In the genomic region with DNA sequence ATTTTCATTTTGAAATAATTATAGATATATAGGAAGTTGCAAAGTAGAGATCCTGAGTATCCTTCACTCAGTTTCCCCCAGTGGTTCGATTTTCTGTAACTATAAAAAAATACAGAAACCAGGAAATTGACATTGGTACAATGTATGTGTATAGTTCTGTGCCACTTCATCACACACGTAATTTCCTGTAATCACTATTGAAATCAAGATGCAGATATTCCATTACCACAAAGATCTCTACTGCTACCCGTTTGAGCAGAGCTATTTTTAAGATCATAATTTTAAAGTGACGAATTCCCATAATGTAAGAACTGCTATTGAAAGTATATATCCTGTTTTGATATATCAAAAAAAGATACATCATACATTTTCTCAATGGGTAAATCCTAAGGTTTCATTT, we compare ENCODE assay signal across 20 cellular contexts.
DNase-seq lines count a peak whose midpoint lies in the region; ATAC-seq, FAIRE-seq and TF ChIP-seq lines count a peak whose summit lies in the region.
"Had no signal": no experiment of that assay in that cellular context is flagged by ENCODE, and none has a peak within 500 bp of the region (broad histone marks: within the 10 kb centered on the region; RNA-seq: fewer than 3 reads in every experiment).

No MANE protein-coding gene starts in this region.

- TF ChIP-seq CTCF in activated CD8-positive, alpha-beta T cell treated with anti-CD3 and anti-CD28 coated beads for 36 hours (IDR thresholded peaks at IDR 0.05), result no peak

- H3K27ac Mint-ChIP-seq in activated CD8-positive, alpha-beta T cell treated with anti-CD3 and anti-CD28 coated beads for 36 hours, result no peak overlapping the region
- no peak overlapping the region for H3K27ac Mint-ChIP-seq in activated CD8-positive, alpha-beta T cell treated with anti-CD3 and anti-CD28 coated beads, Interleukin-2, amount 10 ng/mL, durations not matched to agents 7 days and 5 days
- no peak overlapping the region for H3K27ac Mint-ChIP-seq in activated T-cell treated with anti-CD3 and anti-CD28 coated beads, Interleukin-2, amount 50 U/mL, for 72 hours
- H3K27ac Mint-ChIP-seq in activated T-helper 17 cell treated with anti-CD3 and anti-CD28 coated beads, Interleukin-2, amount 50 U/mL, for 72 hours, result no peak overlapping the region
- H3K27ac Mint-ChIP-seq: B cell; CD8-positive, alpha-beta T cell had no signal

- FAIRE-seq in A204.1 (lab: Jason Lieb, UNC), result peak; percentile 3
- FAIRE-seq: G401.6, GM12892, GM19239, H1 had no signal

- no peak for DNase-seq in activated CD8-positive, alpha-beta T cell treated with anti-CD3 and anti-CD28 coated beads for 36 hours
- DNase-seq in activated CD8-positive, alpha-beta T cell treated with anti-CD3 and anti-CD28 coated beads, Interleukin-2, amount 10 ng/mL, durations not matched to agents 7 days and 5 days, result no peak
- DNase-seq in activated T-cell treated with anti-CD3 and anti-CD28 coated beads, Interleukin-2, amount 50 U/mL, for 72 hours, result no peak
- DNase-seq in activated T-cell treated with anti-CD3 and anti-CD28 coated beads for 4 hours, result no peak
- no peak for DNase-seq in SKM-1 treated with dmso at 0.1 percent for 144 hours (lab: John Stamatoyannopoulos, UW; ENCODE audit: unreplicated experiment)
- DNase-seq: Caco-2; CD4-positive, CD25-positive, alpha-beta regulatory T cell; CD8-positive, alpha-beta T cell; DMS153; DND-41; GM23248; H7; HCEC 1CT had no signal

- H3K9me3 Mint-ChIP-seq in activated CD8-positive, alpha-beta T cell treated with anti-CD3 and anti-CD28 coated beads for 36 hours, result no peaks in the 10 kb centered on the region
- H3K9me3 Mint-ChIP-seq in activated CD8-positive, alpha-beta T cell treated with anti-CD3 and anti-CD28 coated beads, Interleukin-2, amount 10 ng/mL, durations not matched to agents 7 days and 5 days (ENCODE audit: insufficient read depth), result no peaks in the 10 kb centered on the region
- no peaks in the 10 kb centered on the region for H3K9me3 Mint-ChIP-seq in activated T-cell treated with anti-CD3 and anti-CD28 coated beads, Interleukin-2, amount 50 U/mL, for 72 hours
- no peaks in the 10 kb centered on the region for H3K9me3 Mint-ChIP-seq in activated T-helper 17 cell treated with anti-CD3 and anti-CD28 coated beads, Interleukin-2, amount 50 U/mL, for 72 hours
- H3K9me3 Mint-ChIP-seq: CD4-positive, CD25-positive, alpha-beta regulatory T cell; CD8-positive, alpha-beta T cell had no signal

- peak; percentile 37 for ATAC-seq in activated CD8-positive, alpha-beta T cell treated with anti-CD3 and anti-CD28 coated beads for 36 hours
- ATAC-seq in activated CD8-positive, alpha-beta T cell treated with anti-CD3 and anti-CD28 coated beads, Interleukin-2, amount 10 ng/mL, durations not matched to agents 7 days and 5 days, result no peak
- peak; percentile 70 to 87 for ATAC-seq in activated T-cell treated with anti-CD3 and anti-CD28 coated beads, Interleukin-2, amount 50 U/mL, for 72 hours (replicated peaks in 1 of 2)
- peak; percentile 87 for ATAC-seq in activated T-helper 17 cell treated with anti-CD3 and anti-CD28 coated beads, Interleukin-2, amount 50 U/mL, for 72 hours (replicated peaks)
- ATAC-seq: CD8-positive, alpha-beta T cell had no signal

- no peak overlapping the region for H3K4me3 Mint-ChIP-seq in activated CD8-positive, alpha-beta T cell treated with anti-CD3 and anti-CD28 coated beads for 36 hours
- no peak overlapping the region for H3K4me3 Mint-ChIP-seq in activated CD8-positive, alpha-beta T cell treated with anti-CD3 and anti-CD28 coated beads, Interleukin-2, amount 10 ng/mL, durations not matched to agents 7 days and 5 days
- H3K4me3 Mint-ChIP-seq in activated T-cell treated with anti-CD3 and anti-CD28 coated beads, Interleukin-2, amount 50 U/mL, for 72 hours, result peak overlapping the region in 1 of 2 donors; percentile 17
- no peak overlapping the region for H3K4me3 Mint-ChIP-seq in activated T-helper 17 cell treated with anti-CD3 and anti-CD28 coated beads, Interleukin-2, amount 50 U/mL, for 72 hours
- H3K4me3 Mint-ChIP-seq: B cell; CD4-positive, CD25-positive, alpha-beta regulatory T cell; CD8-positive, alpha-beta T cell had no signal

- no peaks in the 10 kb centered on the region for H3K27me3 Mint-ChIP-seq in activated CD8-positive, alpha-beta T cell treated with anti-CD3 and anti-CD28 coated beads for 36 hours
- H3K27me3 Mint-ChIP-seq in activated CD8-positive, alpha-beta T cell treated with anti-CD3 and anti-CD28 coated beads, Interleukin-2, amount 10 ng/mL, durations not matched to agents 7 days and 5 days (ENCODE audit: low read depth), result no peaks in the 10 kb centered on the region
- no peaks in the 10 kb centered on the region for H3K27me3 Mint-ChIP-seq in activated T-cell treated with anti-CD3 and anti-CD28 coated beads, Interleukin-2, amount 50 U/mL, for 72 hours (ENCODE audit: low read depth)
- H3K27me3 Mint-ChIP-seq in activated T-helper 17 cell treated with anti-CD3 and anti-CD28 coated beads, Interleukin-2, amount 50 U/mL, for 72 hours, result no peaks in the 10 kb centered on the region
- H3K27me3 Mint-ChIP-seq: B cell; CD4-positive, CD25-positive, alpha-beta regulatory T cell had no signal

- intact Hi-C loops in activated CD8-positive, alpha-beta T cell treated with anti-CD3 and anti-CD28 coated beads for 36 hours (cut with micrococcal nuclease), result no loop called here

- H3K36me3 Mint-ChIP-seq in activated CD8-positive, alpha-beta T cell treated with anti-CD3 and anti-CD28 coated beads for 36 hours (ENCODE audit: low read depth), result peaks cover 9% of the 10 kb centered on the region
- peaks cover 5% of the 10 kb centered on the region for H3K36me3 Mint-ChIP-seq in activated CD8-positive, alpha-beta T cell treated with anti-CD3 and anti-CD28 coated beads, Interleukin-2, amount 10 ng/mL, durations not matched to agents 7 days and 5 days (ENCODE audit: low read depth)
- H3K36me3 Mint-ChIP-seq in activated T-cell treated with anti-CD3 and anti-CD28 coated beads, Interleukin-2, amount 50 U/mL, for 72 hours (ENCODE audit: insufficient read depth in 2 of 2), result peaks cover 2 to 6% of the 10 kb centered on the region in 2 donors
- peaks cover 16% of the 10 kb centered on the region for H3K36me3 Mint-ChIP-seq in activated T-helper 17 cell treated with anti-CD3 and anti-CD28 coated beads, Interleukin-2, amount 50 U/mL, for 72 hours (ENCODE audit: low read depth)

- CTCF ChIA-PET in activated CD8-positive, alpha-beta T cell treated with anti-CD3 and anti-CD28 coated beads for 36 hours (lab: Charles Lee), result no interaction called here
- CTCF ChIA-PET in activated CD8-positive, alpha-beta T cell treated with anti-CD3 and anti-CD28 coated beads, Interleukin-2, amount 10 ng/mL, durations not matched to agents 7 days and 5 days (lab: Charles Lee), result no interaction called here

- POLR2A ChIA-PET in activated CD8-positive, alpha-beta T cell treated with anti-CD3 and anti-CD28 coated beads for 36 hours (lab: Charles Lee), result no interaction called here
- POLR2A ChIA-PET in activated CD8-positive, alpha-beta T cell treated with anti-CD3 and anti-CD28 coated beads, Interleukin-2, amount 10 ng/mL, durations not matched to agents 7 days and 5 days (lab: Charles Lee), result no interaction called here

- H3K4me1 Mint-ChIP-seq in activated CD8-positive, alpha-beta T cell treated with anti-CD3 and anti-CD28 coated beads for 36 hours (ENCODE audit: low read depth), result peaks cover 12% of the 10 kb centered on the region
- no peaks in the 10 kb centered on the region for H3K4me1 Mint-ChIP-seq in activated CD8-positive, alpha-beta T cell treated with anti-CD3 and anti-CD28 coated beads, Interleukin-2, amount 10 ng/mL, durations not matched to agents 7 days and 5 days (ENCODE audit: low read depth)
- peaks cover 42% of the 10 kb centered on the region for H3K4me1 Mint-ChIP-seq in activated T-cell treated with anti-CD3 and anti-CD28 coated beads, Interleukin-2, amount 50 U/mL, for 72 hours (ENCODE audit: low read depth)
- H3K4me1 Mint-ChIP-seq in activated T-helper 17 cell treated with anti-CD3 and anti-CD28 coated beads, Interleukin-2, amount 50 U/mL, for 72 hours, result peaks cover 12% of the 10 kb centered on the region
- H3K4me1 Mint-ChIP-seq: B cell had no signal
